13 cellular contexts compared by ENCODE assay signal in genomic region chr1:28110555-28110954, GRCh38. TPM values are rescaled to one million over a fixed set of nuclear protein-coding genes. Genes with fewer than 3 reads are reported as not detected.
DNase-seq lines count a peak whose midpoint lies in the region; ATAC-seq and TF ChIP-seq lines count a peak whose summit lies in the region.
"Had no signal": no experiment of that assay in that cellular context is flagged by ENCODE, and none has a peak within 500 bp of the region (broad histone marks: within the 10 kb centered on the region; RNA-seq: fewer than 3 reads in every experiment).

No MANE protein-coding gene starts in this region.

- H3K79me2 ChIP-seq in GM23248 (ENCODE audit: insufficient read depth), result no peaks in the 10 kb centered on the region

- H3K9me3 Mint-ChIP-seq in effector memory CD8-positive, alpha-beta T cell, result no peaks in the 10 kb centered on the region
- H3K9me3 Mint-ChIP-seq: activated naive CD4-positive, alpha-beta T cell treated with anti-CD3 and anti-CD28 coated beads, Interleukin-2, amount 10 ng/mL, durations not matched to agents 7 days and 5 days; neural progenitor cell had no signal

- no peak overlapping the region for H3K4me3 ChIP-seq in GM23248
- H3K4me3 ChIP-seq in RWPE2 (ENCODE audit: severe bottlenecking), result no peak overlapping the region
- H3K4me3 ChIP-seq: neural progenitor cell had no signal

- H2AFZ ChIP-seq in GM23248, result no peak overlapping the region
- H2AFZ ChIP-seq: neural progenitor cell had no signal

- no peaks in the 10 kb centered on the region for H3K27me3 Mint-ChIP-seq in effector memory CD8-positive, alpha-beta T cell

- no peak overlapping the region for H3K27ac ChIP-seq in GM23248
- H3K27ac ChIP-seq in RWPE2 (ENCODE audit: poor library complexity, severe bottlenecking), result no peak overlapping the region
- H3K27ac ChIP-seq: neural progenitor cell had no signal

- no peak overlapping the region for H3K9ac ChIP-seq in GM23248
- H3K9ac ChIP-seq: neural progenitor cell had no signal

- peaks cover 11 to 14% of the 10 kb centered on the region in 2 donors for H3K4me1 Mint-ChIP-seq in effector memory CD8-positive, alpha-beta T cell (ENCODE audit: low read depth in 2 of 2)
- H3K4me1 Mint-ChIP-seq: neural progenitor cell had no signal

- no peak overlapping the region for H3K4me3 Mint-ChIP-seq in effector memory CD8-positive, alpha-beta T cell
- H3K4me3 Mint-ChIP-seq: activated naive CD4-positive, alpha-beta T cell treated with anti-CD3 and anti-CD28 coated beads, Interleukin-2, amount 10 ng/mL, durations not matched to agents 7 days and 5 days; neural progenitor cell had no signal

- in situ Hi-C loops in GM23248 (cut with MboI), result no loop called here

- no peaks in the 10 kb centered on the region for H3K9me2 ChIP-seq in GM23248 (ENCODE audit: insufficient read depth)

- ATAC-seq in RWPE2 (ENCODE audit: low read depth), result peak; percentile 45; the same call in 1 of the 3 replicates
- ATAC-seq in effector memory CD8-positive, alpha-beta T cell (replicated peaks), result no peak

- H3K27me3 ChIP-seq in GM23248 (replicated peaks; ENCODE audit: insufficient read depth) (no peaks in the 10 kb centered on the region), RWPE2 (ENCODE audit: insufficient read depth, poor library complexity, severe bottlenecking) (no peaks in the 10 kb centered on the region)
- H3K27me3 ChIP-seq: neural progenitor cell had no signal

- no peak overlapping the region for H3K27ac Mint-ChIP-seq in effector memory CD8-positive, alpha-beta T cell
- H3K27ac Mint-ChIP-seq: activated naive CD4-positive, alpha-beta T cell treated with anti-CD3 and anti-CD28 coated beads, Interleukin-2, amount 10 ng/mL, durations not matched to agents 7 days and 5 days; neural progenitor cell had no signal

- H3K36me3 ChIP-seq in GM23248 (ENCODE audit: low read depth) (no peaks in the 10 kb centered on the region), RWPE2 (ENCODE audit: low read depth) (no peaks in the 10 kb centered on the region)
- H3K36me3 ChIP-seq: neural progenitor cell had no signal

- no peak overlapping the region for H3K4me2 ChIP-seq in GM23248 (ENCODE audit: unreplicated experiment)
- H3K4me2 ChIP-seq: neural progenitor cell had no signal

- peaks cover 10% of the 10 kb centered on the region; the same call in 1 of the 2 replicates for H3K4me1 ChIP-seq in GM23248 (ENCODE audit: insufficient read depth)
- peaks cover 5% of the 10 kb centered on the region for H3K4me1 ChIP-seq in RWPE2 (ENCODE audit: insufficient read depth, poor library complexity, severe bottlenecking)
- H3K4me1 ChIP-seq: neural progenitor cell had no signal

- no peaks in the 10 kb centered on the region for H3F3A ChIP-seq in GM23248 (ENCODE audit: insufficient read depth)

- no peak for TF ChIP-seq CTCF in RWPE2 (IDR thresholded peaks at IDR 0.05; ENCODE audit: poor library complexity, severe bottlenecking)

- no peaks in the 10 kb centered on the region for H4K20me1 ChIP-seq in GM23248 (ENCODE audit: insufficient read depth)

- DNase-seq in GM23248 (peak; percentile 21), RWPE2 (ENCODE audit: low spot score) (no peak), glomerular visceral epithelial cell (ENCODE audit: extremely low spot score) (peak; percentile 37), pulmonary artery endothelial cell (ENCODE audit: low read depth, low spot score) (peak; percentile 40), NCI-H1436 treated with DMSO at 0.1 percent for 48 hours (lab: John Stamatoyannopoulos, UW) (no peak), HUDEP-2 (lab: John Stamatoyannopoulos, UW; ENCODE audit: unreplicated experiment in 76 of 76) (no peak), middle frontal gyrus (ENCODE audit: extremely low spot score, low spot score) (no peak)
- DNase-seq in effector memory CD8-positive, alpha-beta T cell, result no peak
- DNase-seq: activated CD4-positive, alpha-beta T cell treated with anti-CD3 and anti-CD28 coated beads for 48 hours; activated naive CD4-positive, alpha-beta T cell treated with anti-CD3 and anti-CD28 coated beads, Interleukin-2, amount 10 ng/mL, durations not matched to agents 7 days and 5 days; DMS 273 treated with DMSO at 0.1 percent for 48 hours; effector memory CD4-positive, alpha-beta T cell had no signal

- WGBS in GM23248 (ENCODE audit: low coverage in 1 of 2, low lambda C conversion rate in 2 of 2, missing lambda C conversion rate in 2 of 2), 2 experiments, result 43 to 46% methylated on average over 1 of the region's 1 CpG

- H3K9me3 ChIP-seq in GM23248 (ENCODE audit: low read depth) (no peaks in the 10 kb centered on the region), RWPE2 (ENCODE audit: severe bottlenecking) (no peaks in the 10 kb centered on the region)

- peaks cover 4% of the 10 kb centered on the region for H3K36me3 Mint-ChIP-seq in effector memory CD8-positive, alpha-beta T cell (ENCODE audit: insufficient read depth)
- H3K36me3 Mint-ChIP-seq: activated naive CD4-positive, alpha-beta T cell treated with anti-CD3 and anti-CD28 coated beads, Interleukin-2, amount 10 ng/mL, durations not matched to agents 7 days and 5 days; neural progenitor cell had no signal

RNA-seq across cellular contexts. Expression of gene EYA3, which starts 22.1 kb away (rescaled TPM):
- 16.9 and 19.2 TPM in 2 replicates for total RNA-seq in GM23248 (2014; rRNA removed; shearing (Covaris generic))
- 8.6 and 9.1 TPM in 2 replicates for polyA plus RNA-seq in GM23248 (2016; fragmentation: Nextera tagmentation; extraction: Ambion mirVana)
- 14.2 and 19.3 TPM in 2 replicates for total RNA-seq in pulmonary artery endothelial cell

Comparison
In these comparisons a context has a peak if more than half of its experiments do, and no peak if none do; other contexts are left out.
1. DNase-seq: peak in GM23248 (single experiment), glomerular visceral epithelial cell (single experiment) and pulmonary artery endothelial cell (single experiment); none in RWPE2 (single experiment), NCI-H1436 treated with DMSO at 0.1 percent for 48 hours (single experiment), effector memory CD8-positive, alpha-beta T cell (0 of 3), HUDEP-2 (0 of 76) and middle frontal gyrus (single experiment).